9 cellular contexts compared by ENCODE assay signal in the genomic region with DNA sequence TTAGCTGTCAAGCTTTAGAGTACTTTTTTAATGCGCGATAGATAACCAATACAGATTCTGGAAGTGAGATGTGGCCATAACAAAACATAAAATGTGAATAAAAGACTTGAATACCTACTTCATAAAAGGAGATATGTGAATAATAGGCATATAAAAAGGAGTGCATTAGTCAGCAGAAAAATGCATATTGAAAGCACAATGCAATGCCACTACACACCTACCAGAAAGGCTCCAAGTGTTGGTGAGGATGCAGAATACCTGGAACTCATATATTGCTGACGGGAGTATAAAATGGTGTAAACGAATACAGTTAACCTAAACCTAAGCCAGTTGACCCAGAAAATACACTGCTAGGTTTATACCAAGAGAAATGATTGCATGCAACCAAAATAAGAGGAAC. TPM values are rescaled to one million over a fixed set of nuclear protein-coding genes. Genes with fewer than 3 reads are reported as not detected.
"Had no signal": no experiment of that assay in that cellular context is flagged by ENCODE, and none has a peak within 500 bp of the region (broad histone marks: within the 10 kb centered on the region; RNA-seq: fewer than 3 reads in every experiment).

No MANE protein-coding gene starts in this region.

- H3K36me3 ChIP-seq: HAP-1 had no signal

- H3K9me3 ChIP-seq: HAP-1 had no signal

- FAIRE-seq: HTR-8/SVneo had no signal

- H3K27ac ChIP-seq: GM23248, KMS-11 had no signal

- H2AFZ ChIP-seq: GM23248 had no signal

- ATAC-seq: HCT116 had no signal

- H3K9ac ChIP-seq: GM23248, KMS-11 had no signal

- DNase-seq: GM23248, GOT3, H7, KBM-7 had no signal

- H3K4me3 ChIP-seq: GM23248, HAP-1 had no signal

- H3K4me2 ChIP-seq: KMS-11 had no signal

RNA-seq across cellular contexts. Expression of gene RAPGEF4, which starts 10.9 kb away (rescaled TPM):
- total RNA-seq: HT-29 had no signal
- polyA plus RNA-seq: GM23248 had no signal
